Comparison of ENCODE assay signal across 22 cellular contexts in genomic region chr1:217673387-217673786, GRCh38. TPM values are rescaled to one million over a fixed set of nuclear protein-coding genes. Genes with fewer than 3 reads are reported as not detected.
DNase-seq lines count a peak whose midpoint lies in the region; ATAC-seq and TF ChIP-seq lines count a peak whose summit lies in the region.
"Had no signal": no experiment of that assay in that cellular context is flagged by ENCODE, and none has a peak within 500 bp of the region (broad histone marks: within the 10 kb centered on the region; RNA-seq: fewer than 3 reads in every experiment).

No MANE protein-coding gene starts in this region.

- peak in 1 of 2 donors; percentile 15 for TF ChIP-seq EP300 in tibial nerve (IDR thresholded peaks at IDR 0.05)

- CTCF ChIA-PET in OCI-LY7 (lab: Charles Lee; ENCODE audit: unreplicated experiment), result no interaction called here

- peaks cover 0 to 5% of the 10 kb centered on the region in 2 donors for H3K9me3 Mint-ChIP-seq in natural killer cell
- H3K9me3 Mint-ChIP-seq: T-helper 1 cell treated with Interleukin-12 subunit alpha and Interleukin-12 subunit beta and Interleukin-4 antibody, amounts not matched to agents 30 μg/mL and 1 μg/mL, for 36 hours had no signal

- H3K4ac ChIP-seq in mesendoderm (ENCODE audit: low read depth, low read length), result no peak overlapping the region

- H3K56ac ChIP-seq in mesendoderm (ENCODE audit: low read length), result no peak overlapping the region

- no peak overlapping the region for H2BK15ac ChIP-seq in mesendoderm (replicated peaks; ENCODE audit: low read depth)

- H3K9me2 ChIP-seq in OCI-LY7 (ENCODE audit: insufficient read depth, low read length), result no peaks in the 10 kb centered on the region

- no peaks in the 10 kb centered on the region for H3K79me2 ChIP-seq in mesendoderm (ENCODE audit: control insufficient read depth, insufficient read depth, low read length)
- no peaks in the 10 kb centered on the region for H3K79me2 ChIP-seq in OCI-LY7 (ENCODE audit: insufficient read depth, low read depth, low read length)

- ATAC-seq in GM18870 (IDR thresholded peaks at IDR 0.05; ENCODE audit: unreplicated experiment) (peak; percentile 49), GM21619 (IDR thresholded peaks at IDR 0.05; ENCODE audit: unreplicated experiment) (peak; percentile 60), HG03521 (IDR thresholded peaks at IDR 0.05; ENCODE audit: unreplicated experiment) (peak; percentile 45), natural killer cell (no peak), HG02870 (IDR thresholded peaks at IDR 0.05; ENCODE audit: unreplicated experiment) (no peak)

- H3K27ac ChIP-seq in mesendoderm (ENCODE audit: low read depth, low read length), result no peak overlapping the region
- H3K27ac ChIP-seq in tibial nerve, result no peak overlapping the region
- no peak overlapping the region for H3K27ac ChIP-seq in OCI-LY7 (ENCODE audit: low read depth, low read length, poor library complexity, severe bottlenecking)
- H3K27ac ChIP-seq: dorsolateral prefrontal cortex, esophagus muscularis mucosa, ovary, uterus had no signal

- no peak overlapping the region for H3K4me3 ChIP-seq in mesendoderm (ENCODE audit: low read length)
- no peak overlapping the region for H3K4me3 ChIP-seq in tibial nerve
- H3K4me3 ChIP-seq in OCI-LY7 (ENCODE audit: low read depth, low read length, poor library complexity, severe bottlenecking), result no peak overlapping the region
- H3K4me3 ChIP-seq: dorsolateral prefrontal cortex, esophagus muscularis mucosa, ovary, smooth muscle cell, uterus had no signal

- no CpG with 5 or more reads among the region's 2 CpGs for whole genome bisulfite sequencing in mesendoderm (ENCODE audit: extremely low coverage, insufficient coverage, low lambda C conversion rate)
- 72 to 74% methylated on average over 2 of the region's 2 CpGs for WGBS in tibial nerve, 2 donors

- H3K27me3 Mint-ChIP-seq in natural killer cell (ENCODE audit: low read depth in 2 of 2), result no peaks in the 10 kb centered on the region

- H3K36me3 ChIP-seq in mesendoderm (ENCODE audit: control insufficient read depth, insufficient read depth, low read length), result no peaks in the 10 kb centered on the region
- H3K36me3 ChIP-seq in tibial nerve, result no peaks in the 10 kb centered on the region
- H3K36me3 ChIP-seq in OCI-LY7 (ENCODE audit: insufficient read depth, low read length), result no peaks in the 10 kb centered on the region
- H3K36me3 ChIP-seq: esophagus muscularis mucosa, ovary, uterus had no signal

- H3K36me3 Mint-ChIP-seq in natural killer cell, result no peaks in the 10 kb centered on the region

- H3K9me3 ChIP-seq in tibial nerve (no peaks in the 10 kb centered on the region), OCI-LY7 (ENCODE audit: low read length) (no peaks in the 10 kb centered on the region)
- H3K9me3 ChIP-seq: esophagus muscularis mucosa, ovary, uterus had no signal

- TF ChIP-seq CTCF in tibial nerve (IDR thresholded peaks at IDR 0.05) (no peak), OCI-LY7 (conservative IDR thresholded peaks at IDR 0.05; ENCODE audit: low read length) (no peak), natural killer cell (IDR thresholded peaks at IDR 0.05) (no peak)

- no peak overlapping the region for H2AK5ac ChIP-seq in mesendoderm (ENCODE audit: low read length)

- H3K9ac ChIP-seq in mesendoderm (ENCODE audit: low read length), result no peak overlapping the region

- peak overlapping the region; percentile 5 for H4K8ac ChIP-seq in mesendoderm (ENCODE audit: low read depth, low read length)

- no TSS peak for BruUV-seq in OCI-LY7 (replicated peaks; lab: Mats Ljungman, UMichigan)

- H2BK5ac ChIP-seq in mesendoderm (ENCODE audit: low read length), result no peak overlapping the region

- H3K4me1 ChIP-seq in mesendoderm (ENCODE audit: control insufficient read depth, low read depth, low read length) (no peaks in the 10 kb centered on the region), tibial nerve (no peaks in the 10 kb centered on the region), OCI-LY7 (ENCODE audit: insufficient read depth, low read length, poor library complexity, severe bottlenecking) (peaks cover 4% of the 10 kb centered on the region)
- H3K4me1 ChIP-seq: esophagus muscularis mucosa, uterus had no signal

- no peak overlapping the region for H4K5ac ChIP-seq in mesendoderm (ENCODE audit: low read length)

- no peak overlapping the region for H3K23ac ChIP-seq in mesendoderm (ENCODE audit: low read length)

- H3K4me2 ChIP-seq in mesendoderm (ENCODE audit: low read length) (no peak overlapping the region), OCI-LY7 (ENCODE audit: low read length) (no peak overlapping the region; the same call in 1 of the 2 replicates)
- H3K4me2 ChIP-seq: smooth muscle cell had no signal

- no peak for DNase-seq in mesendoderm
- DNase-seq in tibial nerve (ENCODE audit: low spot score in 2 of 2), result no peak
- no peak for DNase-seq in OCI-LY7 (ENCODE audit: low spot score)
- no peak for DNase-seq in natural killer cell
- DNase-seq: activated CD8-positive, alpha-beta memory T cell treated with anti-CD3 and anti-CD28 coated beads, Interleukin-2, amount 50 U/mL, for 48 hours; activated naive CD4-positive, alpha-beta T cell treated with Interleukin-2 at 50 U/mL for 16 hours; DMS153; dorsolateral prefrontal cortex; GOT3; Kasumi-1; NCI-H187; NCI-H524 treated with DMSO at 0.1 percent for 48 hours; ovary; stimulated activated naive CD4-positive, alpha-beta T cell treated with Interleukin-2 at 50 U/mL for 16 hours; uterus had no signal

- H3K4me3 Mint-ChIP-seq in natural killer cell, result no peak overlapping the region
- H3K4me3 Mint-ChIP-seq: T-helper 1 cell treated with Interleukin-12 subunit alpha and Interleukin-12 subunit beta and Interleukin-4 antibody, amounts not matched to agents 30 μg/mL and 1 μg/mL, for 36 hours had no signal

- no peak overlapping the region for H3K27ac Mint-ChIP-seq in natural killer cell
- H3K27ac Mint-ChIP-seq: T-helper 1 cell treated with Interleukin-12 subunit alpha and Interleukin-12 subunit beta and Interleukin-4 antibody, amounts not matched to agents 30 μg/mL and 1 μg/mL, for 36 hours had no signal

- H3K79me1 ChIP-seq in mesendoderm (ENCODE audit: low read length), result no peaks in the 10 kb centered on the region

- H3K4me1 Mint-ChIP-seq in natural killer cell, result no peaks in the 10 kb centered on the region

- H2BK120ac ChIP-seq in mesendoderm (ENCODE audit: low read depth, low read length), result no peak overlapping the region

- POLR2A ChIA-PET in OCI-LY7 (lab: Charles Lee), result interaction anchor here (1.1 kb wide), 1 partner anchor 13 kb away, joined by 3 read pairs; no protein-coding TSS in a partner anchor

- no peak for TF ChIP-seq POLR2A in tibial nerve (IDR thresholded peaks at IDR 0.05)

- no peak overlapping the region for H2AFZ ChIP-seq in OCI-LY7 (ENCODE audit: low read length)

- H3K18ac ChIP-seq in mesendoderm (ENCODE audit: low read length), result no peak overlapping the region

- no peaks in the 10 kb centered on the region for H4K20me1 ChIP-seq in OCI-LY7 (ENCODE audit: insufficient read depth, low read length)

- intact Hi-C loops in OCI-LY7 (cut with micrococcal nuclease; ENCODE audit: unreplicated experiment), result no loop called here
- intact Hi-C loops in natural killer cell (cut with micrococcal nuclease), result no loop called here

- H3K27me3 ChIP-seq in mesendoderm (ENCODE audit: insufficient read depth, low read length, poor library complexity), result no peaks in the 10 kb centered on the region
- no peaks in the 10 kb centered on the region for H3K27me3 ChIP-seq in tibial nerve
- H3K27me3 ChIP-seq: dorsolateral prefrontal cortex, esophagus muscularis mucosa, ovary, uterus had no signal

RNA-seq across cellular contexts. Expression of gene SPATA17, which starts 42.2 kb away (rescaled TPM):
- 0.51 TPM for polyA plus RNA-seq in mesendoderm (2013, experiment 1 of 2)
- polyA plus RNA-seq in mesendoderm (2013, experiment 2 of 2), result 0.45 TPM
- 1 to 10 TPM in 1 of 4 donors, under 1 TPM in 3; 0.44 to 1.5 (median 0.91) TPM for total RNA-seq in tibial nerve
- total RNA-seq in OCI-LY7 (2014; rRNA removed; shearing (Covaris generic)), result not detected in 2 replicates
- 0.59 TPM in 1 of 2 replicates, not detected in the other for total RNA-seq in OCI-LY7 (2022)
- not detected for total RNA-seq in natural killer cell

RNA-seq across cellular contexts. Expression of gene GPATCH2, which starts 42.5 kb away (rescaled TPM):
- 8.9 TPM for polyA plus RNA-seq in mesendoderm (2013, experiment 1 of 2)
- polyA plus RNA-seq in mesendoderm (2013, experiment 2 of 2), result 9.2 TPM
- total RNA-seq in tibial nerve, result 10 to 100 TPM; 12.5 to 21.0 (median 18.9) TPM
- 8.8 and 10.2 TPM in 2 replicates for total RNA-seq in OCI-LY7 (2014; rRNA removed; shearing (Covaris generic))
- 11.1 and 12.7 TPM in 2 replicates for total RNA-seq in OCI-LY7 (2022)
- 10 to 100 TPM; 10.4 to 15.4 (median 11.7) TPM for total RNA-seq in natural killer cell

Comparison
In these comparisons a context has a peak if more than half of its experiments do, and no peak if none do; other contexts are left out.
1. ATAC-seq: peak in GM18870 (single experiment), GM21619 (single experiment) and HG03521 (single experiment); none in natural killer cell (0 of 3) and HG02870 (single experiment).